13 cellular contexts compared by ENCODE assay signal in the genomic region with DNA sequence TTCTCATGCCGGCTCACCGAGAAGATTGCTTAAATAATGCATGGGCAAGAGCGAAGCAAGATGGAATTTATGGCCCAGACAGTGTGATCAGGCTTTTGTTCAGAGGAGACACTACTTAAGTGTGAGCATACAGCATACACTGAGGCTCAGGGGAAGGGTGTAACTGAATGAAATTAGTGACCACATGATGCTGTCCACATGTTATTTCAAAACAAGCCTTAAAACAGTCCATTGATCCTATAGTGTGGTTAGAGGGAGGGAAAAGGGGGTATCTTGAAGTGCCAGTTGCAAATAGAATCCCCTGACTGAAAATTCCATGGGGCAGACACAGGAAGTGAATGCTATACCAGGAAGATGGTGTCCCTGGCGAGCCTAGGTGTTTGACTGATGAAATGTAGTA.
"Had no signal": no experiment of that assay in that cellular context is flagged by ENCODE, and none has a peak within 500 bp of the region (broad histone marks: within the 10 kb centered on the region; RNA-seq: fewer than 3 reads in every experiment).

No MANE protein-coding gene starts in this region.

- H3K27ac ChIP-seq: lower lobe of right lung, parathyroid adenoma, tibial nerve had no signal

- H3K9ac ChIP-seq: parathyroid adenoma had no signal

- H3K79me2 ChIP-seq: parathyroid adenoma had no signal

- DNase-seq: activated gamma-delta T cell; cerebellar nuclear complex; cortex of kidney; effector CD8-positive, alpha-beta T cell; esophagus squamous epithelium; lower lobe of right lung; midbrain; stimulated activated CD4-positive, alpha-beta T cell treated with anti-CD3 and anti-CD28 coated beads, Interleukin-2, amount 100 ng/mL, for 24 hours had no signal

- FAIRE-seq: astrocyte, bronchial epithelial cell had no signal

- H2AFZ ChIP-seq: parathyroid adenoma had no signal

- H3K9me3 ChIP-seq: esophagus squamous epithelium, lower lobe of right lung, tibial nerve had no signal

- H3K27me3 ChIP-seq: tibial nerve had no signal

- H3K36me3 ChIP-seq: esophagus squamous epithelium, lower lobe of right lung, tibial nerve had no signal

- ATAC-seq: activated CD4-positive, CD25-positive, alpha-beta regulatory T cell treated with anti-CD3 and anti-CD28 coated beads, Interleukin-2, amount 50 U/mL, for 24 hours; lower lobe of right lung had no signal

- H3K4me3 ChIP-seq: esophagus squamous epithelium, lower lobe of right lung had no signal
